In the genomic region with DNA sequence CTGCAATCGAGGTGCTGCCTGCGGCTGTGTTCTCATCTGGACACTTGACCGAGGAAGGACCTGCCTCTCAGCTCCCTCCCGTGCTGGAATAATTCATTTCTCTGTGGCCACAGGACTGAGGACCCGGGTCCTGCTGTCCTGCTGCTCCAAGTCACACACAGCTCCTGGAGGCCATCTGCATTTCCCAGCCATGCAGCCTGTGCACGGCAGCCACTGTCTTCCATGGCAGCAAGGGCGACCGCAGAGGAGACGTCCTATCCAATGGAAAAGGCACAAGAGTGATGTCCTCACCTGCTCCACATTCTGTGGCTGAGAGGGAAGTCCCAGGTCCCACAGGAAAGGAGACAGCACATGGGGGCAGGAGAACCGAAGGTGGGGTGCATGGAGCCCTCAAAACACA, we compare ENCODE assay signal across 15 cellular contexts.
"Had no signal": no experiment of that assay in that cellular context is flagged by ENCODE, and none has a peak within 500 bp of the region (broad histone marks: within the 10 kb centered on the region; RNA-seq: fewer than 3 reads in every experiment).

No MANE protein-coding gene starts in this region.

- DNase-seq: activated B cell treated with CpG ODN at 0.5 μM for 24 hours; activated CD4-positive, alpha-beta T cell treated with anti-CD3 and anti-CD28 coated beads, Interleukin-2, amount 10 ng/mL, durations not matched to agents 24 days and 14 days; activated naive CD4-positive, alpha-beta T cell treated with anti-CD3 and anti-CD28 coated beads, Interleukin-2, amount 10 ng/mL, durations not matched to agents 7 days and 5 days; activated T-cell treated with anti-CD3 and anti-CD28 coated beads, Interleukin-2, amount 50 U/mL, for 72 hours; colonic mucosa; effector CD8-positive, alpha-beta T cell; heart left ventricle; SK-N-SH; upper lobe of left lung had no signal

- H3K36me3 ChIP-seq: cardiac muscle cell, colonic mucosa, heart left ventricle, neural progenitor cell, pancreas, upper lobe of left lung had no signal

- H3K4me1 ChIP-seq: colonic mucosa, heart left ventricle, pancreas, upper lobe of left lung had no signal

- H3K27ac Mint-ChIP-seq: activated B cell treated with CpG ODN at 0.5 μM for 24 hours; activated CD4-positive, alpha-beta T cell treated with anti-CD3 and anti-CD28 coated beads, Interleukin-2, amount 10 ng/mL, durations not matched to agents 24 days and 14 days; activated naive CD4-positive, alpha-beta T cell treated with anti-CD3 and anti-CD28 coated beads, Interleukin-2, amount 10 ng/mL, durations not matched to agents 7 days and 5 days; activated T-cell treated with anti-CD3 and anti-CD28 coated beads, Interleukin-2, amount 50 U/mL, for 72 hours; mesothelial cell of epicardium; neural progenitor cell; stimulated activated memory B cell treated with anti-CD40 and anti-IgM and Interleukin-4, amounts not matched to agents 10 μg/mL and 1 μg/mL and 100 μg/mL, for 72 hours had no signal

- H3K27ac ChIP-seq: cardiac muscle cell, colonic mucosa, heart left ventricle, neural progenitor cell, pancreas, upper lobe of left lung had no signal

- H3K4me3 Mint-ChIP-seq: activated B cell treated with CpG ODN at 0.5 μM for 24 hours; activated CD4-positive, alpha-beta T cell treated with anti-CD3 and anti-CD28 coated beads, Interleukin-2, amount 10 ng/mL, durations not matched to agents 24 days and 14 days; activated naive CD4-positive, alpha-beta T cell treated with anti-CD3 and anti-CD28 coated beads, Interleukin-2, amount 10 ng/mL, durations not matched to agents 7 days and 5 days; activated T-cell treated with anti-CD3 and anti-CD28 coated beads, Interleukin-2, amount 50 U/mL, for 72 hours; mesothelial cell of epicardium; stimulated activated memory B cell treated with anti-CD40 and anti-IgM and Interleukin-4, amounts not matched to agents 10 μg/mL and 1 μg/mL and 100 μg/mL, for 72 hours had no signal

- H3K36me3 Mint-ChIP-seq: activated naive CD4-positive, alpha-beta T cell treated with anti-CD3 and anti-CD28 coated beads, Interleukin-2, amount 10 ng/mL, durations not matched to agents 7 days and 5 days; mesothelial cell of epicardium; neural progenitor cell; stimulated activated memory B cell treated with anti-CD40 and anti-IgM and Interleukin-4, amounts not matched to agents 10 μg/mL and 1 μg/mL and 100 μg/mL, for 72 hours had no signal

- H3K27me3 ChIP-seq: cardiac muscle cell, colonic mucosa, neural progenitor cell, upper lobe of left lung had no signal

- H3K4me1 Mint-ChIP-seq: activated B cell treated with CpG ODN at 0.5 μM for 24 hours; activated CD4-positive, alpha-beta T cell treated with anti-CD3 and anti-CD28 coated beads, Interleukin-2, amount 10 ng/mL, durations not matched to agents 24 days and 14 days; activated naive CD4-positive, alpha-beta T cell treated with anti-CD3 and anti-CD28 coated beads, Interleukin-2, amount 10 ng/mL, durations not matched to agents 7 days and 5 days; mesothelial cell of epicardium; stimulated activated memory B cell treated with anti-CD40 and anti-IgM and Interleukin-4, amounts not matched to agents 10 μg/mL and 1 μg/mL and 100 μg/mL, for 72 hours had no signal

- H3K27me3 Mint-ChIP-seq: activated B cell treated with CpG ODN at 0.5 μM for 24 hours; activated CD4-positive, alpha-beta T cell treated with anti-CD3 and anti-CD28 coated beads, Interleukin-2, amount 10 ng/mL, durations not matched to agents 24 days and 14 days; activated naive CD4-positive, alpha-beta T cell treated with anti-CD3 and anti-CD28 coated beads, Interleukin-2, amount 10 ng/mL, durations not matched to agents 7 days and 5 days had no signal

- ATAC-seq: activated T-cell treated with anti-CD3 and anti-CD28 coated beads, Interleukin-2, amount 50 U/mL, for 72 hours; heart left ventricle; pancreas; stimulated activated memory B cell treated with anti-CD40 and anti-IgM and Interleukin-4, amounts not matched to agents 10 μg/mL and 1 μg/mL and 100 μg/mL, for 72 hours had no signal

- H3K9me3 ChIP-seq: colonic mucosa, pancreas, SK-N-SH had no signal

- H3K4me3 ChIP-seq: cardiac muscle cell, colonic mucosa, heart left ventricle, neural progenitor cell, pancreas, smooth muscle cell, upper lobe of left lung had no signal
